Comparison of ENCODE assay signal across 14 cellular contexts in genomic region chr7:118657391-118658005, GRCh38.
A peak's percentile ranks its signal among the peaks of the same experiment; 100 is the strongest.
DNase-seq lines count a peak whose midpoint lies in the region; ATAC-seq, FAIRE-seq and TF ChIP-seq lines count a peak whose summit lies in the region.
"Had no signal": no experiment of that assay in that cellular context is flagged by ENCODE, and none has a peak within 500 bp of the region (broad histone marks: within the 10 kb centered on the region; RNA-seq: fewer than 3 reads in every experiment).

No MANE protein-coding gene starts in this region.

- H3K4me1 Mint-ChIP-seq in GM23338: peaks cover 12% of the 10 kb centered on the region; the same call in 1 of the 3 replicates
- H3K4me1 Mint-ChIP-seq: activated naive CD4-positive, alpha-beta T cell treated with anti-CD3 and anti-CD28 coated beads, Interleukin-2, amount 50 U/mL, for 24 hours had no signal

- TF ChIP-seq POLR2A in GM12892 (IDR thresholded peaks at IDR 0.05; ENCODE audit: low read depth, low read length): no peak

- no peaks in the 10 kb centered on the region for H3K79me2 ChIP-seq in GM23338 (replicated peaks; ENCODE audit: insufficient read depth)

- no peaks in the 10 kb centered on the region for H3K36me3 ChIP-seq in GM23338 (ENCODE audit: insufficient read depth)
- H3K36me3 ChIP-seq: sigmoid colon, SJSA1, vagina had no signal

- H3K4me3 ChIP-seq in GM23338: no peak overlapping the region
- H3K4me3 ChIP-seq: dorsolateral prefrontal cortex, sigmoid colon, SJSA1, vagina had no signal

- no peaks in the 10 kb centered on the region for H3K27me3 Mint-ChIP-seq in GM23338 (ENCODE audit: insufficient read depth, low read depth, poor library complexity)
- H3K27me3 Mint-ChIP-seq: activated naive CD4-positive, alpha-beta T cell treated with anti-CD3 and anti-CD28 coated beads, Interleukin-2, amount 50 U/mL, for 24 hours had no signal

- ATAC-seq in GM19025 (IDR thresholded peaks at IDR 0.05; ENCODE audit: low read depth, unreplicated experiment): peak; percentile 79
- no peak for ATAC-seq in GM23338
- peak; percentile 92 for ATAC-seq in HG03442 (IDR thresholded peaks at IDR 0.05; ENCODE audit: unreplicated experiment)
- no peak for ATAC-seq in left cardiac atrium

- H3K27ac Mint-ChIP-seq in GM23338: no peak overlapping the region
- H3K27ac Mint-ChIP-seq: activated naive CD4-positive, alpha-beta T cell treated with anti-CD3 and anti-CD28 coated beads, Interleukin-2, amount 50 U/mL, for 24 hours had no signal

- FAIRE-seq in GM12892 (lab: Jason Lieb, UNC): no peak
- FAIRE-seq: HTR-8/SVneo had no signal

- TF ChIP-seq CTCF in GM23338 (conservative IDR thresholded peaks at IDR 0.05; ENCODE audit: low read depth in 2 of 2): no peak

- peak overlapping the region; percentile 82; the same call in 1 of the 2 replicates for H2AFZ ChIP-seq in GM23338

- no peak overlapping the region for H3K4me2 ChIP-seq in GM23338

- intact Hi-C loops in left cardiac atrium (cut with DNase I): no loop called here

- no peaks in the 10 kb centered on the region for H3F3A ChIP-seq in GM23338 (replicated peaks; ENCODE audit: low read depth)

- H4K20me1 ChIP-seq in GM23338 (replicated peaks; ENCODE audit: insufficient read depth): no peaks in the 10 kb centered on the region

- no peak for DNase-seq in GM23338 (ENCODE audit: low spot score)
- DNase-seq in medulla oblongata (ENCODE audit: extremely low spot score): peak; percentile 12
- DNase-seq in GM12892 (ENCODE audit: insufficient read length): no peak
- DNase-seq in left cardiac atrium: no peak
- DNase-seq in glomerular visceral epithelial cell (ENCODE audit: extremely low spot score): no peak
- DNase-seq: activated CD4-positive, alpha-beta T cell treated with anti-CD3 and anti-CD28 coated beads, Interleukin-2, amount 50 U/mL, for 4 hours; dorsolateral prefrontal cortex; sigmoid colon had no signal

- no peaks in the 10 kb centered on the region for H3K9me3 Mint-ChIP-seq in GM23338

- no peak overlapping the region for H3K27ac ChIP-seq in GM23338 (ENCODE audit: low read depth)
- H3K27ac ChIP-seq: dorsolateral prefrontal cortex, sigmoid colon, SJSA1, vagina had no signal

- H3K4me3 Mint-ChIP-seq in GM23338: no peak overlapping the region
- H3K4me3 Mint-ChIP-seq: activated naive CD4-positive, alpha-beta T cell treated with anti-CD3 and anti-CD28 coated beads, Interleukin-2, amount 50 U/mL, for 24 hours had no signal

- H3K9me2 ChIP-seq in GM23338 (ENCODE audit: insufficient read depth): no peaks in the 10 kb centered on the region

- H3K36me3 Mint-ChIP-seq in GM23338 (ENCODE audit: low read depth): no peaks in the 10 kb centered on the region
- H3K36me3 Mint-ChIP-seq: activated naive CD4-positive, alpha-beta T cell treated with anti-CD3 and anti-CD28 coated beads, Interleukin-2, amount 50 U/mL, for 24 hours had no signal

- H3K4me1 ChIP-seq in GM23338 (ENCODE audit: insufficient read depth): no peaks in the 10 kb centered on the region
- H3K4me1 ChIP-seq: sigmoid colon, SJSA1, vagina had no signal

- no peaks in the 10 kb centered on the region for H3K27me3 ChIP-seq in GM23338 (ENCODE audit: insufficient read depth)
- H3K27me3 ChIP-seq: dorsolateral prefrontal cortex, sigmoid colon, SJSA1, vagina had no signal

TF ChIP-seq in GM23338, 12 proteins besides CTCF, POLR2A, EP300 and RAD21:
- TF ChIP-seq CREB1 (CRISPR knock-in tag; IDR thresholded peaks at IDR 0.05; ENCODE audit: low read depth) (no peak), JUNB (IDR thresholded peaks at IDR 0.05; ENCODE audit: unreplicated experiment) (no peak), ETS1 (IDR thresholded peaks at IDR 0.05) (no peak), POLR2AphosphoS5 (IDR thresholded peaks at IDR 0.05; ENCODE audit: low read depth) (no peak), NANOG (IDR thresholded peaks at IDR 0.05; ENCODE audit: borderline replicate concordance) (no peak)

Comparison
In these comparisons a context has a peak if more than half of its experiments do, and no peak if none do; other contexts are left out.
1. ATAC-seq: peak in GM19025 (single experiment) and HG03442 (single experiment); none in GM23338 (single experiment) and left cardiac atrium (0 of 2).